ENCODE assay signal across 8 cellular contexts in genomic region chr1:46717654-46718053, GRCh38. TPM values are rescaled to one million over a fixed set of nuclear protein-coding genes. Genes with fewer than 3 reads are reported as not detected.
A peak's percentile ranks its signal among the peaks of the same experiment; 100 is the strongest.
DNase-seq lines count a peak whose midpoint lies in the region; ATAC-seq and TF ChIP-seq lines count a peak whose summit lies in the region.

No MANE protein-coding gene starts in this region.

- no peaks in the 10 kb centered on the region for H3K9me3 Mint-ChIP-seq in activated naive CD8-positive, alpha-beta T cell treated with anti-CD3 and anti-CD28 coated beads for 36 hours
- no peaks in the 10 kb centered on the region for H3K9me3 Mint-ChIP-seq in type B pancreatic cell

- intact Hi-C loops in Right ventricle myocardium inferior (cut with DNase I), result loop anchor here (2.0 kb wide), 2 partner anchors 49 to 101 kb away; partner anchors contain the start of genes ATPAF1 and MOB3C
- intact Hi-C loops in left lung (cut with DNase I), result no loop called here

- peak overlapping the region; percentile 83 for H3K27ac Mint-ChIP-seq in activated naive CD8-positive, alpha-beta T cell treated with anti-CD3 and anti-CD28 coated beads for 36 hours
- H3K27ac Mint-ChIP-seq in type B pancreatic cell, result peak overlapping the region; percentile 88

- H3K27me3 Mint-ChIP-seq in activated naive CD8-positive, alpha-beta T cell treated with anti-CD3 and anti-CD28 coated beads for 36 hours, result no peaks in the 10 kb centered on the region
- peaks cover 3% of the 10 kb centered on the region for H3K27me3 Mint-ChIP-seq in type B pancreatic cell

- H3K4me1 ChIP-seq in cardiac muscle cell (ENCODE audit: low read depth) (peaks cover 11% of the 10 kb centered on the region), left lung (peaks cover 17 to 47% of the 10 kb centered on the region in 2 donors)

- peaks cover 38% of the 10 kb centered on the region for H3K4me1 Mint-ChIP-seq in activated naive CD8-positive, alpha-beta T cell treated with anti-CD3 and anti-CD28 coated beads for 36 hours
- H3K4me1 Mint-ChIP-seq in type B pancreatic cell (ENCODE audit: unreplicated experiment), result peaks cover 36% of the 10 kb centered on the region

- peak overlapping the region; percentile 65 for H3K4me3 ChIP-seq in cardiac muscle cell
- H3K4me3 ChIP-seq in left lung, result peak overlapping the region; percentile 86 to 99

- TF ChIP-seq CTCF in cardiac muscle cell (IDR thresholded peaks at IDR 0.05; ENCODE audit: low read depth, low read length) (no peak), left lung (IDR thresholded peaks at IDR 0.05) (no peak), type B pancreatic cell (conservative IDR thresholded peaks at IDR 0.05) (no peak)

- no peak for ATAC-seq in Right ventricle myocardium inferior
- ATAC-seq in left lung, result no peak
- no peak for ATAC-seq in GM18909 (IDR thresholded peaks at IDR 0.05; ENCODE audit: poor library complexity, unreplicated experiment)

- peak overlapping the region; percentile 96 for H3K4me3 Mint-ChIP-seq in activated naive CD8-positive, alpha-beta T cell treated with anti-CD3 and anti-CD28 coated beads for 36 hours
- H3K4me3 Mint-ChIP-seq in type B pancreatic cell, result peak overlapping the region; percentile 93

- no peaks in the 10 kb centered on the region for H3K27me3 ChIP-seq in cardiac muscle cell
- H3K27me3 ChIP-seq in left lung, result no peaks in the 10 kb centered on the region

- H3K36me3 ChIP-seq in cardiac muscle cell (peaks cover 28% of the 10 kb centered on the region), left lung (peaks cover 0 to 33% of the 10 kb centered on the region in 2 donors)

- no peaks in the 10 kb centered on the region for H3K9me3 ChIP-seq in cardiac muscle cell (ENCODE audit: low read depth)
- H3K9me3 ChIP-seq in left lung, result no peaks in the 10 kb centered on the region

- H3K27ac ChIP-seq in cardiac muscle cell (no peak overlapping the region), left lung (no peak overlapping the region)

- peaks cover 15% of the 10 kb centered on the region for H3K36me3 Mint-ChIP-seq in activated naive CD8-positive, alpha-beta T cell treated with anti-CD3 and anti-CD28 coated beads for 36 hours
- peaks cover 10% of the 10 kb centered on the region for H3K36me3 Mint-ChIP-seq in type B pancreatic cell

- DNase-seq in cardiac muscle cell (ENCODE audit: low read depth in 1 of 2, low spot score in 1 of 2), result peak in 1 of 2 donors; percentile 3
- DNase-seq in Right ventricle myocardium inferior (ENCODE audit: missing footprints), result no peak
- DNase-seq in activated naive CD8-positive, alpha-beta T cell treated with anti-CD3 and anti-CD28 coated beads for 36 hours, result no peak
- no peak for DNase-seq in left lung
- no peak for DNase-seq in type B pancreatic cell (ENCODE audit: extremely low spot score, unreplicated experiment)
- no peak for DNase-seq in NCI-H2227 treated with DMSO at 0.1 percent for 48 hours (lab: John Stamatoyannopoulos, UW)
- no peak for DNase-seq in NCI-H2227 (lab: John Stamatoyannopoulos, UW; ENCODE audit: unreplicated experiment)

RNA-seq across cellular contexts. Expression of gene EFCAB14, which starts 1.3 kb away (rescaled TPM):
- total RNA-seq in cardiac muscle cell, result 33.1 and 33.6 TPM in 2 replicates
- polyA plus RNA-seq in cardiac muscle cell, result 31.3 and 33.9 TPM in 2 replicates
- 53.2 TPM for total RNA-seq in Right ventricle myocardium inferior
- 10 to 100 TPM; 38.3 to 42.5 TPM for total RNA-seq in activated naive CD8-positive, alpha-beta T cell treated with anti-CD3 and anti-CD28 coated beads for 36 hours
- 100 to 1,000 TPM; 102 to 110 TPM for total RNA-seq in left lung
- 64.6 and 101 TPM in 2 replicates for total RNA-seq in type B pancreatic cell (ENCODE audit: low replicate concordance)

RNA-seq across cellular contexts. Expression of gene TEX38, which starts 46.0 kb away (rescaled TPM):
- 1.2 TPM in 1 of 2 replicates, not detected in the other for total RNA-seq in cardiac muscle cell
- 0.27 and 1.4 TPM in 2 replicates for polyA plus RNA-seq in cardiac muscle cell
- not detected for total RNA-seq in Right ventricle myocardium inferior
- total RNA-seq in activated naive CD8-positive, alpha-beta T cell treated with anti-CD3 and anti-CD28 coated beads for 36 hours, result not detected
- not detected for total RNA-seq in left lung
- not detected in 2 replicates for total RNA-seq in type B pancreatic cell (ENCODE audit: low replicate concordance)

RNA-seq across cellular contexts. Expression of gene ATPAF1, which starts 49.5 kb away (rescaled TPM):
- 83.6 and 100 TPM in 2 replicates for total RNA-seq in cardiac muscle cell
- 110 and 120 TPM in 2 replicates for polyA plus RNA-seq in cardiac muscle cell
- 191 TPM for total RNA-seq in Right ventricle myocardium inferior
- 10 to 100 TPM; 45.0 to 46.6 TPM for total RNA-seq in activated naive CD8-positive, alpha-beta T cell treated with anti-CD3 and anti-CD28 coated beads for 36 hours
- 10 to 100 TPM; 34.3 to 45.2 TPM for total RNA-seq in left lung
- total RNA-seq in type B pancreatic cell (ENCODE audit: low replicate concordance), result 45.9 and 55.7 TPM in 2 replicates
